ENCODE assay signal across 21 cellular contexts in genomic region chr9:124371183-124371582, GRCh38. TPM values are rescaled to one million over a fixed set of nuclear protein-coding genes. Genes with fewer than 3 reads are reported as not detected.
DNase-seq lines count a peak whose midpoint lies in the region; ATAC-seq and TF ChIP-seq lines count a peak whose summit lies in the region.
"Had no signal": no experiment of that assay in that cellular context is flagged by ENCODE, and none has a peak within 500 bp of the region (broad histone marks: within the 10 kb centered on the region; RNA-seq: fewer than 3 reads in every experiment).

No MANE protein-coding gene starts in this region.

- no peak for TF ChIP-seq POLR2A in breast epithelium (IDR thresholded peaks at IDR 0.05)

- H3K4me1 ChIP-seq in breast epithelium: no peaks in the 10 kb centered on the region
- peaks cover 2% of the 10 kb centered on the region for H3K4me1 ChIP-seq in fibroblast of lung (ENCODE audit: control insufficient read depth, extremely low read depth, insufficient read depth, low read length)
- peaks cover 6 to 15% of the 10 kb centered on the region in 2 experiments for H3K4me1 ChIP-seq in trophoblast cell (ENCODE audit: control insufficient read depth in 1 of 2, insufficient read depth in 2 of 2, low read length in 2 of 2)
- H3K4me1 ChIP-seq: testis had no signal

- peaks cover 38% of the 10 kb centered on the region for H3K4me1 Mint-ChIP-seq in MCF 10A (ENCODE audit: insufficient read depth, unreplicated experiment)
- no peaks in the 10 kb centered on the region for H3K4me1 Mint-ChIP-seq in activated CD8-positive, alpha-beta T cell treated with anti-CD3 and anti-CD28 coated beads, Interleukin-2, amount 10 ng/mL, durations not matched to agents 7 days and 5 days (ENCODE audit: low read depth)

- no peak overlapping the region for H3K4ac ChIP-seq in trophoblast cell (ENCODE audit: low read depth, low read length)

- H3K14ac ChIP-seq in trophoblast cell (ENCODE audit: low read length): no peak overlapping the region

- no CpG with 5 or more reads among the region's 4 CpGs for WGBS in trophoblast cell (ENCODE audit: extremely low coverage, insufficient coverage, insufficient read length)

- peak overlapping the region; percentile 0 for H3K27ac Mint-ChIP-seq in MCF 10A (ENCODE audit: low read depth, unreplicated experiment)
- H3K27ac Mint-ChIP-seq in activated CD8-positive, alpha-beta T cell treated with anti-CD3 and anti-CD28 coated beads, Interleukin-2, amount 10 ng/mL, durations not matched to agents 7 days and 5 days: no peak overlapping the region
- H3K27ac Mint-ChIP-seq: activated CD4-positive, alpha-beta T cell treated with anti-CD3 and anti-CD28 coated beads, Interleukin-2, amount 10 ng/mL, durations not matched to agents 7 days and 5 days; activated T-cell treated with anti-CD3 and anti-CD28 coated beads, Interleukin-2, amount 50 U/mL, for 72 hours had no signal

- no peak overlapping the region for H3K18ac ChIP-seq in trophoblast cell (ENCODE audit: low read length)

- TF ChIP-seq CTCF in MCF 10A (IDR thresholded peaks at IDR 0.05; ENCODE audit: unreplicated experiment): no peak
- no peak for TF ChIP-seq CTCF in breast epithelium (IDR thresholded peaks at IDR 0.05)
- no peak for TF ChIP-seq CTCF in fibroblast of lung (conservative IDR thresholded peaks at IDR 0.05 in 1 of 2, IDR thresholded peaks at IDR 0.05 in 1 of 2; ENCODE audit: low read depth in 1 of 2, low read length in 2 of 2)

- H3K23ac ChIP-seq in trophoblast cell (ENCODE audit: low read length): no peak overlapping the region

- no peak for ATAC-seq in activated CD8-positive, alpha-beta T cell treated with anti-CD3 and anti-CD28 coated beads, Interleukin-2, amount 10 ng/mL, durations not matched to agents 7 days and 5 days
- ATAC-seq: A549; activated T-cell treated with anti-CD3 and anti-CD28 coated beads, Interleukin-2, amount 50 U/mL, for 72 hours; naive thymus-derived CD8-positive, alpha-beta T cell; psoas muscle had no signal

- no peak overlapping the region for H2AK5ac ChIP-seq in trophoblast cell (ENCODE audit: low read length)

- no peaks in the 10 kb centered on the region for H3K27me3 ChIP-seq in breast epithelium
- no peaks in the 10 kb centered on the region for H3K27me3 ChIP-seq in fibroblast of lung (ENCODE audit: control insufficient read depth, insufficient read depth, low read length)
- H3K27me3 ChIP-seq in trophoblast cell (ENCODE audit: insufficient read depth, low read length): no peaks in the 10 kb centered on the region
- H3K27me3 ChIP-seq: esophagus squamous epithelium, testis had no signal

- H4K91ac ChIP-seq in trophoblast cell (ENCODE audit: low read depth, low read length): no peak overlapping the region

- H3K36me3 ChIP-seq in breast epithelium: no peaks in the 10 kb centered on the region
- H3K36me3 ChIP-seq in fibroblast of lung (ENCODE audit: control insufficient read depth, insufficient read depth, low read length): no peaks in the 10 kb centered on the region
- H3K36me3 ChIP-seq in trophoblast cell (ENCODE audit: control insufficient read depth in 1 of 2, insufficient read depth in 2 of 2, low read length in 2 of 2): peaks cover 5 to 8% of the 10 kb centered on the region in 2 experiments

- no peak overlapping the region for H3K4me3 ChIP-seq in breast epithelium
- H3K4me3 ChIP-seq in fibroblast of lung (replicated peaks in 1 of 4; ENCODE audit: control extremely low read depth in 1 of 4, insufficient read depth in 1 of 4, low read depth in 3 of 4, low read length in 4 of 4): no peak overlapping the region
- H3K4me3 ChIP-seq in trophoblast cell (ENCODE audit: low read depth, low read length): no peak overlapping the region
- H3K4me3 ChIP-seq: A549, esophagus squamous epithelium, testis had no signal

- no peaks in the 10 kb centered on the region for H3K79me1 ChIP-seq in trophoblast cell (ENCODE audit: low read length)

- H3K4me2 ChIP-seq in fibroblast of lung (ENCODE audit: extremely low read depth, insufficient read depth, low read length) (no peak overlapping the region), trophoblast cell (ENCODE audit: low read length) (no peak overlapping the region)
- H3K4me2 ChIP-seq: A549 had no signal

- H4K8ac ChIP-seq in trophoblast cell (ENCODE audit: low read depth, low read length): no peak overlapping the region

- no peaks in the 10 kb centered on the region for H3K9me3 ChIP-seq in breast epithelium
- H3K9me3 ChIP-seq in fibroblast of lung (ENCODE audit: control insufficient read depth, insufficient read depth, low read depth, low read length): no peaks in the 10 kb centered on the region
- H3K9me3 ChIP-seq in trophoblast cell (ENCODE audit: insufficient read depth, low read depth, low read length): no peaks in the 10 kb centered on the region
- H3K9me3 ChIP-seq: esophagus squamous epithelium, psoas muscle, testis had no signal

- BruUV-seq in MCF 10A (replicated peaks; lab: Mats Ljungman, UMichigan): no TSS peak

- H2BK120ac ChIP-seq in trophoblast cell (ENCODE audit: insufficient read depth, low read length, poor library complexity): no peak overlapping the region

- H4K20me1 ChIP-seq in fibroblast of lung (ENCODE audit: control insufficient read depth, extremely low read depth, insufficient read depth, low read length): no peaks in the 10 kb centered on the region

- H2AFZ ChIP-seq in fibroblast of lung (ENCODE audit: low read length): no peak overlapping the region
- no peak overlapping the region for H2AFZ ChIP-seq in trophoblast cell (ENCODE audit: insufficient read depth, low read length, poor library complexity)

- H3K36me3 Mint-ChIP-seq in MCF 10A (ENCODE audit: insufficient read depth, unreplicated experiment): peaks cover 19% of the 10 kb centered on the region
- peaks cover 12% of the 10 kb centered on the region for H3K36me3 Mint-ChIP-seq in activated CD8-positive, alpha-beta T cell treated with anti-CD3 and anti-CD28 coated beads, Interleukin-2, amount 10 ng/mL, durations not matched to agents 7 days and 5 days (ENCODE audit: low read depth)

- POLR2A ChIA-PET in MCF 10A (lab: Yijun Ruan, JAX): interaction anchor here (0.7 to 1.7 kb wide), 4 partner anchors 15 to 498 kb away, joined by 3 to 6 read pairs (median 4); no protein-coding TSS in a partner anchor
- POLR2A ChIA-PET in activated CD8-positive, alpha-beta T cell treated with anti-CD3 and anti-CD28 coated beads, Interleukin-2, amount 10 ng/mL, durations not matched to agents 7 days and 5 days (lab: Charles Lee): no interaction called here

- CTCF ChIA-PET in MCF 10A (lab: Yijun Ruan, JAX): no interaction called here
- CTCF ChIA-PET in activated CD8-positive, alpha-beta T cell treated with anti-CD3 and anti-CD28 coated beads, Interleukin-2, amount 10 ng/mL, durations not matched to agents 7 days and 5 days (lab: Charles Lee): no interaction called here

- H4K12ac ChIP-seq in trophoblast cell (ENCODE audit: low read depth, low read length): no peak overlapping the region

- H2BK5ac ChIP-seq in trophoblast cell (ENCODE audit: low read depth, low read length, poor library complexity): no peak overlapping the region

- H3K27ac ChIP-seq in breast epithelium (no peak overlapping the region), fibroblast of lung (ENCODE audit: insufficient read depth, low read length) (no peak overlapping the region), trophoblast cell (ENCODE audit: low read depth, low read length) (no peak overlapping the region)
- H3K27ac ChIP-seq: A549, esophagus squamous epithelium, psoas muscle, testis had no signal

- no peak overlapping the region for H2BK12ac ChIP-seq in trophoblast cell (ENCODE audit: low read length)

- H3K27me3 Mint-ChIP-seq in MCF 10A (ENCODE audit: insufficient read depth, unreplicated experiment): no peaks in the 10 kb centered on the region
- H3K27me3 Mint-ChIP-seq in activated CD8-positive, alpha-beta T cell treated with anti-CD3 and anti-CD28 coated beads, Interleukin-2, amount 10 ng/mL, durations not matched to agents 7 days and 5 days (ENCODE audit: low read depth): no peaks in the 10 kb centered on the region
- H3K27me3 Mint-ChIP-seq: activated CD4-positive, alpha-beta T cell treated with anti-CD3 and anti-CD28 coated beads, Interleukin-2, amount 10 ng/mL, durations not matched to agents 7 days and 5 days; naive thymus-derived CD8-positive, alpha-beta T cell had no signal

- no peaks in the 10 kb centered on the region for H3K9me3 Mint-ChIP-seq in MCF 10A (ENCODE audit: unreplicated experiment)
- H3K9me3 Mint-ChIP-seq in activated CD8-positive, alpha-beta T cell treated with anti-CD3 and anti-CD28 coated beads, Interleukin-2, amount 10 ng/mL, durations not matched to agents 7 days and 5 days (ENCODE audit: insufficient read depth): peaks cover 4% of the 10 kb centered on the region
- H3K9me3 Mint-ChIP-seq: activated T-cell treated with anti-CD3 and anti-CD28 coated beads, Interleukin-2, amount 50 U/mL, for 72 hours had no signal

- DNase-seq in MCF 10A (ENCODE audit: unreplicated experiment) (peak; percentile 75), breast epithelium (ENCODE audit: low spot score in 2 of 2) (no peak), SKM-1 (lab: John Stamatoyannopoulos, UW; ENCODE audit: unreplicated experiment) (peak; percentile 30), fibroblast of lung (ENCODE audit: low read depth in 2 of 2) (peak; percentile 55 to 75), trophoblast cell (no peak), NCI-H1092 (lab: John Stamatoyannopoulos, UW) (no peak)
- no peak for DNase-seq in activated CD8-positive, alpha-beta T cell treated with anti-CD3 and anti-CD28 coated beads, Interleukin-2, amount 10 ng/mL, durations not matched to agents 7 days and 5 days
- DNase-seq in stimulated activated naive CD4-positive, alpha-beta T cell treated with Interleukin-2 at 50 U/mL for 16 hours (lab: John Stamatoyannopoulos, UW): no peak
- DNase-seq: activated CD4-positive, alpha-beta T cell treated with anti-CD3 and anti-CD28 coated beads, Interleukin-2, amount 10 ng/mL, durations not matched to agents 7 days and 5 days; activated T-cell treated with anti-CD3 and anti-CD28 coated beads, Interleukin-2, amount 50 U/mL, for 72 hours; anterior cingulate cortex; dermis blood vessel endothelial cell; esophagus squamous epithelium; GDM1; naive thymus-derived CD8-positive, alpha-beta T cell; NCI-H2029 treated with DMSO at 0.1 percent for 48 hours; NCI-H526 treated with DMSO at 0.1 percent for 48 hours; psoas muscle; T-helper 9 cell; testis had no signal

- H3K79me2 ChIP-seq in fibroblast of lung (ENCODE audit: control insufficient read depth, insufficient read depth, low read length) (peaks cover 72% of the 10 kb centered on the region), trophoblast cell (ENCODE audit: control insufficient read depth, insufficient read depth, low read length, poor library complexity) (no peaks in the 10 kb centered on the region)

- intact Hi-C loops in MCF 10A (cut with micrococcal nuclease): no loop called here
- intact Hi-C loops in breast epithelium (cut with DNase I; ENCODE audit: low total_unique reads): no loop called here

- H3K9ac ChIP-seq in fibroblast of lung (ENCODE audit: insufficient read depth, low read length): no peak overlapping the region
- H3K9ac ChIP-seq in trophoblast cell (ENCODE audit: low read length): no peak overlapping the region

- peak overlapping the region; percentile 4 for H3K4me3 Mint-ChIP-seq in MCF 10A (ENCODE audit: unreplicated experiment)
- H3K4me3 Mint-ChIP-seq in activated CD8-positive, alpha-beta T cell treated with anti-CD3 and anti-CD28 coated beads, Interleukin-2, amount 10 ng/mL, durations not matched to agents 7 days and 5 days: no peak overlapping the region
- H3K4me3 Mint-ChIP-seq: activated CD4-positive, alpha-beta T cell treated with anti-CD3 and anti-CD28 coated beads, Interleukin-2, amount 10 ng/mL, durations not matched to agents 7 days and 5 days; activated T-cell treated with anti-CD3 and anti-CD28 coated beads, Interleukin-2, amount 50 U/mL, for 72 hours; naive thymus-derived CD8-positive, alpha-beta T cell had no signal

RNA-seq across cellular contexts. Expression of gene PSMB7, which starts 44.1 kb away (rescaled TPM):
- total RNA-seq in MCF 10A (2022) (264 and 352 TPM in 2 replicates), breast epithelium (100 to 1,000 TPM; 157 to 206 (median 162) TPM), fibroblast of lung (200 and 206 TPM in 2 replicates)
- polyA plus RNA-seq in fibroblast of lung: 290 and 398 TPM in 2 replicates
- polyA plus RNA-seq in fibroblast of lung (2012): 286 and 381 TPM in 2 replicates
- polyA minus RNA-seq in fibroblast of lung (ENCODE audit: low replicate concordance): 136 and 163 TPM in 2 replicates
- 100 to 1,000 TPM; 114 to 119 TPM for total RNA-seq in activated CD8-positive, alpha-beta T cell treated with anti-CD3 and anti-CD28 coated beads, Interleukin-2, amount 10 ng/mL, durations not matched to agents 7 days and 5 days
- 285 and 290 TPM in 2 replicates for polyA plus RNA-seq in trophoblast cell (2013)

Comparison
In these comparisons a context has a peak if more than half of its experiments do, and no peak if none do; other contexts are left out.
1. DNase-seq: peak in MCF 10A (single experiment), SKM-1 (single experiment) and fibroblast of lung (2 of 2); none in breast epithelium (0 of 2), activated CD8-positive, alpha-beta T cell treated with anti-CD3 and anti-CD28 coated beads, Interleukin-2, amount 10 ng/mL, durations not matched to agents 7 days and 5 days (single experiment), trophoblast cell (0 of 2), stimulated activated naive CD4-positive, alpha-beta T cell treated with Interleukin-2 at 50 U/mL for 16 hours (single experiment) and NCI-H1092 (single experiment).